10 cellular contexts compared by ENCODE assay signal in genomic region chr5:155728146-155728856, GRCh38.
DNase-seq lines count a peak whose midpoint lies in the region; ATAC-seq, FAIRE-seq and TF ChIP-seq lines count a peak whose summit lies in the region.
"Had no signal": no experiment of that assay in that cellular context is flagged by ENCODE, and none has a peak within 500 bp of the region (broad histone marks: within the 10 kb centered on the region; RNA-seq: fewer than 3 reads in every experiment).

No MANE protein-coding gene starts in this region.

- no peak overlapping the region for H3K27ac Mint-ChIP-seq in chondrocyte (ENCODE audit: unreplicated experiment)
- H3K27ac Mint-ChIP-seq: naive B cell had no signal

- intact Hi-C loops in kidney (cut with DNase I): no loop called here

- H3K9me3 Mint-ChIP-seq in chondrocyte (ENCODE audit: low read depth): no peaks in the 10 kb centered on the region

- no peak for ATAC-seq in GM21526 (IDR thresholded peaks at IDR 0.05; ENCODE audit: low FRiP score, unreplicated experiment)

- peak overlapping the region; percentile 58 for H3K4me3 Mint-ChIP-seq in chondrocyte (ENCODE audit: unreplicated experiment)
- H3K4me3 Mint-ChIP-seq: naive B cell had no signal

- DNase-seq in activated T-cell treated with anti-CD3 and anti-CD28 coated beads, Interleukin-2, amount 50 U/mL, for 1 hour: peak; percentile 19
- DNase-seq in activated T-cell treated with anti-CD3 and anti-CD28 coated beads for 4 hours (no peak), chondrocyte (ENCODE audit: low spot score) (peak; percentile 94), kidney (peak; percentile 78), small intestine (peak; percentile 13), EL (no peak), HTR-8/SVneo (ENCODE audit: insufficient read length, low spot score) (no peak)
- DNase-seq: naive B cell had no signal

- peaks cover 12 to 18% of the 10 kb centered on the region in 2 donors for H3K27me3 ChIP-seq in small intestine (ENCODE audit: control insufficient read depth in 2 of 2, insufficient read depth in 2 of 2, low read length in 2 of 2)

- H3K27me3 Mint-ChIP-seq in chondrocyte (ENCODE audit: low read depth): peaks cover 68% of the 10 kb centered on the region

- no peak for TF ChIP-seq CTCF in chondrocyte (IDR thresholded peaks at IDR 0.05)
- TF ChIP-seq CTCF in kidney (IDR thresholded peaks at IDR 0.05; ENCODE audit: borderline replicate concordance, extremely low read depth, insufficient read depth): no peak

- H3K9me3 ChIP-seq in kidney (ENCODE audit: control insufficient read depth in 1 of 2, low read length in 2 of 2) (no peaks in the 10 kb centered on the region), small intestine (ENCODE audit: control insufficient read depth, low read depth) (no peaks in the 10 kb centered on the region)

- no peak overlapping the region for H3K9ac ChIP-seq in kidney (ENCODE audit: low read length in 2 of 2)

- no peak overlapping the region for H3K27ac ChIP-seq in kidney (ENCODE audit: low read depth in 2 of 2, low read length in 2 of 2)
- H3K27ac ChIP-seq in small intestine (ENCODE audit: low read depth in 1 of 2, low read length in 1 of 2): no peak overlapping the region
- H3K27ac ChIP-seq: C4-2B had no signal

- no peak for FAIRE-seq in kidney (lab: Jason Lieb, UNC)
- FAIRE-seq in small intestine (lab: Jason Lieb, UNC): no peak
- FAIRE-seq in HTR-8/SVneo (lab: Jason Lieb, UNC): no peak

- H3K4me1 ChIP-seq in kidney (ENCODE audit: control insufficient read depth in 1 of 2, insufficient read depth in 1 of 2, low read depth in 1 of 2, low read length in 2 of 2): peaks cover 0 to 4% of the 10 kb centered on the region in 2 donors
- no peaks in the 10 kb centered on the region for H3K4me1 ChIP-seq in small intestine (ENCODE audit: control insufficient read depth in 2 of 2, insufficient read depth in 1 of 2, low read depth in 1 of 2, low read length in 1 of 2)

- 1 to 6% (median 2%) methylated on average over 45 to 83 of the region's 83 CpGs for WGBS in small intestine, 3 donors

- H3K36me3 Mint-ChIP-seq in chondrocyte (ENCODE audit: low read depth): peaks cover 1% of the 10 kb centered on the region
- H3K36me3 Mint-ChIP-seq: naive B cell had no signal

- peaks cover 11% of the 10 kb centered on the region for H3K4me1 Mint-ChIP-seq in chondrocyte (ENCODE audit: low read depth)
- H3K4me1 Mint-ChIP-seq: naive B cell had no signal

- H3K4me3 ChIP-seq in kidney (ENCODE audit: low read length in 2 of 2) (peak overlapping the region; percentile 15 to 34), small intestine (ENCODE audit: low read depth in 1 of 2, low read length in 2 of 2) (peak overlapping the region in 1 of 2 donors; percentile 40)

- H3K36me3 ChIP-seq in kidney (ENCODE audit: control insufficient read depth in 1 of 2, insufficient read depth in 2 of 2, low read length in 2 of 2) (no peaks in the 10 kb centered on the region), small intestine (ENCODE audit: control insufficient read depth in 2 of 2, insufficient read depth in 2 of 2, low read length in 2 of 2) (no peaks in the 10 kb centered on the region)

Comparison
In these comparisons a context has a peak if more than half of its experiments do, and no peak if none do; other contexts are left out.
1. DNase-seq: peak in activated T-cell treated with anti-CD3 and anti-CD28 coated beads, Interleukin-2, amount 50 U/mL, for 1 hour (single experiment), chondrocyte (single experiment), kidney (single experiment) and small intestine (single experiment); none in activated T-cell treated with anti-CD3 and anti-CD28 coated beads for 4 hours (single experiment), EL (single experiment) and HTR-8/SVneo (single experiment).